In genomic region chr4:39353478-39354177, GRCh38 we compare ENCODE assay signal across 8 cellular contexts. TPM values are rescaled to one million over a fixed set of nuclear protein-coding genes. Genes with fewer than 3 reads are reported as not detected.
DNase-seq lines count a peak whose midpoint lies in the region; ATAC-seq, FAIRE-seq and TF ChIP-seq lines count a peak whose summit lies in the region.

No MANE protein-coding gene starts in this region.

- no peak for TF ChIP-seq CTCF in PC-3 (conservative IDR thresholded peaks at IDR 0.05; ENCODE audit: low read depth, low read length)

- no TSS peak for BruUV-seq in PC-3 (replicated peaks; lab: Mats Ljungman, UMichigan)

- H3K27me3 ChIP-seq in PC-3 (ENCODE audit: low read length): no peaks in the 10 kb centered on the region

- H3K4me1 ChIP-seq in PC-3 (ENCODE audit: insufficient read depth, low read length): peaks cover 5% of the 10 kb centered on the region

- H3K79me2 ChIP-seq in PC-3 (ENCODE audit: low read length): peaks cover 59% of the 10 kb centered on the region

- peaks cover 18% of the 10 kb centered on the region for H3K36me3 ChIP-seq in PC-3 (ENCODE audit: low read depth, low read length)

- peaks cover 59% of the 10 kb centered on the region for H3K4me1 Mint-ChIP-seq in activated CD4-positive, alpha-beta T cell treated with anti-CD3 and anti-CD28 coated beads, Interleukin-2, amount 10 ng/mL, durations not matched to agents 7 days and 5 days

- no peak overlapping the region for H3K9ac ChIP-seq in PC-3 (ENCODE audit: low read length)

- DNase-seq in GF-D8 (lab: John Stamatoyannopoulos, UW): peak; percentile 81
- no peak for DNase-seq in HTR-8/SVneo (ENCODE audit: insufficient read length, low spot score)
- peak; percentile 50 for DNase-seq in activated CD4-positive, alpha-beta T cell treated with anti-CD3 and anti-CD28 coated beads, Interleukin-2, amount 10 ng/mL, durations not matched to agents 7 days and 5 days
- DNase-seq in frontal cortex (ENCODE audit: low spot score in 2 of 2): no peak
- peak; percentile 66 for DNase-seq in renal cortical epithelial cell (ENCODE audit: low read depth)
- no peak for DNase-seq in RKO (ENCODE audit: low spot score)
- DNase-seq in PC-3: no peak

- H3K27ac ChIP-seq in PC-3 (ENCODE audit: low read length): no peak overlapping the region

- H3K9me3 Mint-ChIP-seq in activated CD4-positive, alpha-beta T cell treated with anti-CD3 and anti-CD28 coated beads, Interleukin-2, amount 10 ng/mL, durations not matched to agents 7 days and 5 days: peaks cover 7% of the 10 kb centered on the region

- H3K4me3 ChIP-seq in PC-3 (ENCODE audit: low read length): no peak overlapping the region

- CTCF ChIA-PET in activated CD4-positive, alpha-beta T cell treated with anti-CD3 and anti-CD28 coated beads, Interleukin-2, amount 10 ng/mL, durations not matched to agents 7 days and 5 days (lab: Charles Lee): interaction anchor here (1.0 to 1.4 kb wide), 3 partner anchors 11 to 123 kb away, joined by 3 to 5 read pairs (median 3); partner anchors contain the start of gene RFC1
- CTCF ChIA-PET in PC-3 (lab: Charles Lee): no interaction called here

- H3K9me2 ChIP-seq in PC-3 (replicated peaks; ENCODE audit: low read length): no peaks in the 10 kb centered on the region

- peak overlapping the region; percentile 97 for H3K27ac Mint-ChIP-seq in activated CD4-positive, alpha-beta T cell treated with anti-CD3 and anti-CD28 coated beads, Interleukin-2, amount 10 ng/mL, durations not matched to agents 7 days and 5 days

- no peaks in the 10 kb centered on the region for H3K9me3 ChIP-seq in PC-3 (ENCODE audit: low read length)

- FAIRE-seq in HTR-8/SVneo (lab: Jason Lieb, UNC) (peak; percentile 16), frontal cortex (lab: Jason Lieb, UNC) (peak; percentile 30)

- no peaks in the 10 kb centered on the region for H3K27me3 Mint-ChIP-seq in activated CD4-positive, alpha-beta T cell treated with anti-CD3 and anti-CD28 coated beads, Interleukin-2, amount 10 ng/mL, durations not matched to agents 7 days and 5 days

- peak; percentile 78 for ATAC-seq in GM21423 (IDR thresholded peaks at IDR 0.05; ENCODE audit: unreplicated experiment)
- no peak for ATAC-seq in PC-3

- H4K20me1 ChIP-seq in PC-3 (ENCODE audit: low read length): no peaks in the 10 kb centered on the region

- H3K4me3 Mint-ChIP-seq in activated CD4-positive, alpha-beta T cell treated with anti-CD3 and anti-CD28 coated beads, Interleukin-2, amount 10 ng/mL, durations not matched to agents 7 days and 5 days: peak overlapping the region; percentile 74

- H3K4me2 ChIP-seq in PC-3 (ENCODE audit: low read length): no peak overlapping the region

- H3K36me3 Mint-ChIP-seq in activated CD4-positive, alpha-beta T cell treated with anti-CD3 and anti-CD28 coated beads, Interleukin-2, amount 10 ng/mL, durations not matched to agents 7 days and 5 days (ENCODE audit: low read depth): peaks cover 42% of the 10 kb centered on the region

- H2AFZ ChIP-seq in PC-3 (ENCODE audit: low read length): no peak overlapping the region

- intact Hi-C loops in PC-3 (cut with micrococcal nuclease): no loop called here

- POLR2A ChIA-PET in activated CD4-positive, alpha-beta T cell treated with anti-CD3 and anti-CD28 coated beads, Interleukin-2, amount 10 ng/mL, durations not matched to agents 7 days and 5 days (lab: Charles Lee): interaction anchor here (0.7 kb wide), 1 partner anchor 108 kb away, joined by 3 read pairs; no protein-coding TSS in a partner anchor
- POLR2A ChIA-PET in PC-3 (lab: Charles Lee; ENCODE audit: unreplicated experiment): no interaction called here

- H3F3A ChIP-seq in PC-3 (ENCODE audit: low read length, unreplicated experiment): no peaks in the 10 kb centered on the region

RNA-seq across cellular contexts. Expression of gene RFC1, which starts 12.5 kb away (rescaled TPM):
- total RNA-seq in activated CD4-positive, alpha-beta T cell treated with anti-CD3 and anti-CD28 coated beads, Interleukin-2, amount 10 ng/mL, durations not matched to agents 7 days and 5 days: 10 to 100 TPM; 78.3 to 96.5 TPM
- total RNA-seq in frontal cortex (55.0 TPM), renal cortical epithelial cell (50.2 and 57.3 TPM in 2 replicates), PC-3 (2014; rRNA removed) (43.9 and 51.6 TPM in 2 replicates)

RNA-seq across cellular contexts. Expression of gene KLB, which starts 53.1 kb away (rescaled TPM):
- not detected for total RNA-seq in activated CD4-positive, alpha-beta T cell treated with anti-CD3 and anti-CD28 coated beads, Interleukin-2, amount 10 ng/mL, durations not matched to agents 7 days and 5 days
- under 0.01 TPM for total RNA-seq in frontal cortex
- total RNA-seq in renal cortical epithelial cell: not detected in 2 replicates
- not detected in 2 replicates for total RNA-seq in PC-3 (2014; rRNA removed)

Comparison
In these comparisons a context has a peak if more than half of its experiments do, and no peak if none do; other contexts are left out.
1. DNase-seq: peak in GF-D8 (single experiment), activated CD4-positive, alpha-beta T cell treated with anti-CD3 and anti-CD28 coated beads, Interleukin-2, amount 10 ng/mL, durations not matched to agents 7 days and 5 days (single experiment) and renal cortical epithelial cell (single experiment); none in HTR-8/SVneo (single experiment), frontal cortex (0 of 2), RKO (single experiment) and PC-3 (single experiment).